In the genomic region with DNA sequence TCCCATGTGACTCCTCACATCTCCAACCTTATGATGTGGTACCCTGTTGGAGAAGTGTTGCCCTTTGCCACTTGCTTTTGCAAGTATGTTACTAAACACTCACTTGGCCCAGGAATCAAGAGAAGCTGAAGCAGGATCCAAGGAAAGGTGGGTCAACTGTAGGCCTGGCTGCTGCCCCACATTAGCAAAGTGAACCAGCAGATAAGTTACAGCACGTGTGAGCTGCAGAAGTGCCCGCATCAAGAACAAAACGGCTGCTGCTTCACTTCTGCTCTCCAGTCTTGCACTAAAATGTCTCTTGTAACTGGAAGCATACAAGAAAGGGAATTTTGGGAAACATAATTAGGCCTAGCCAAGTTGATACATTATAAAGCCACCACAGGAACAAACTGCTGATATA, we compare ENCODE assay signal across 26 cellular contexts.
"Had no signal": no experiment of that assay in that cellular context is flagged by ENCODE, and none has a peak within 500 bp of the region (broad histone marks: within the 10 kb centered on the region; RNA-seq: fewer than 3 reads in every experiment).

No MANE protein-coding gene starts in this region.

- H3K27ac ChIP-seq: colonic mucosa, esophagus squamous epithelium, gastrocnemius medialis, hepatocyte, left ventricle myocardium inferior, lower lobe of right lung had no signal

- ATAC-seq: effector memory CD8-positive, alpha-beta T cell; esophagus mucosa; gastrocnemius medialis; left colon; left lobe of liver; lower lobe of right lung; mucosa of descending colon had no signal

- H3K27ac Mint-ChIP-seq: dendritic cell treated with granulocyte-macrophage colony-stimulating factor and Interleukin-4, amounts not matched to agents 40 ng/mL and 50 ng/mL, for 4 days; effector memory CD8-positive, alpha-beta T cell; endodermal cell; immature natural killer cell; mesothelial cell of epicardium had no signal

- H3K4me1 Mint-ChIP-seq: endodermal cell, immature natural killer cell, mesothelial cell of epicardium had no signal

- H3K27me3 ChIP-seq: colonic mucosa, esophagus squamous epithelium, gastrocnemius medialis, hepatocyte had no signal

- H3K9me3 ChIP-seq: colonic mucosa, esophagus squamous epithelium, gastrocnemius medialis, left ventricle myocardium inferior, lower lobe of right lung, mucosa of descending colon had no signal

- H3K4me1 ChIP-seq: colonic mucosa, esophagus squamous epithelium, gastrocnemius medialis, lower lobe of right lung had no signal

- H3K36me3 ChIP-seq: colonic mucosa, esophagus squamous epithelium, gastrocnemius medialis, left ventricle myocardium inferior, lower lobe of right lung had no signal

- H3K36me3 Mint-ChIP-seq: immature natural killer cell, mesothelial cell of epicardium had no signal

- H3K4me3 ChIP-seq: colonic mucosa, esophagus squamous epithelium, gastrocnemius medialis, hepatocyte, left ventricle myocardium inferior, lower lobe of right lung, mucosa of descending colon had no signal

- H3K4me3 Mint-ChIP-seq: dendritic cell treated with granulocyte-macrophage colony-stimulating factor and Interleukin-4, amounts not matched to agents 40 ng/mL and 50 ng/mL, for 4 days; effector memory CD8-positive, alpha-beta T cell; endodermal cell; immature natural killer cell; mesothelial cell of epicardium had no signal

- H3K4me2 ChIP-seq: hepatocyte had no signal

- H2AFZ ChIP-seq: hepatocyte had no signal

- H3K9me3 Mint-ChIP-seq: dendritic cell treated with granulocyte-macrophage colony-stimulating factor and Interleukin-4, amounts not matched to agents 40 ng/mL and 50 ng/mL, for 4 days; effector memory CD8-positive, alpha-beta T cell; endodermal cell; immature natural killer cell; mesothelial cell of epicardium had no signal

- DNase-seq: colonic mucosa; cortex of kidney; effector CD8-positive, alpha-beta T cell; effector memory CD8-positive, alpha-beta T cell; endodermal cell; erythroblast; esophagus squamous epithelium; foreskin fibroblast; foreskin melanocyte; gastrocnemius medialis; glutamatergic neuron; head of caudate nucleus; hypothalamus; immature natural killer cell; islet precursor cell; kidney; kidney glomerular epithelial cell; left colon; left ventricle myocardium inferior; lower lobe of right lung; mucosa of descending colon had no signal
